Comparison of ENCODE assay signal across 10 cellular contexts in the genomic region with DNA sequence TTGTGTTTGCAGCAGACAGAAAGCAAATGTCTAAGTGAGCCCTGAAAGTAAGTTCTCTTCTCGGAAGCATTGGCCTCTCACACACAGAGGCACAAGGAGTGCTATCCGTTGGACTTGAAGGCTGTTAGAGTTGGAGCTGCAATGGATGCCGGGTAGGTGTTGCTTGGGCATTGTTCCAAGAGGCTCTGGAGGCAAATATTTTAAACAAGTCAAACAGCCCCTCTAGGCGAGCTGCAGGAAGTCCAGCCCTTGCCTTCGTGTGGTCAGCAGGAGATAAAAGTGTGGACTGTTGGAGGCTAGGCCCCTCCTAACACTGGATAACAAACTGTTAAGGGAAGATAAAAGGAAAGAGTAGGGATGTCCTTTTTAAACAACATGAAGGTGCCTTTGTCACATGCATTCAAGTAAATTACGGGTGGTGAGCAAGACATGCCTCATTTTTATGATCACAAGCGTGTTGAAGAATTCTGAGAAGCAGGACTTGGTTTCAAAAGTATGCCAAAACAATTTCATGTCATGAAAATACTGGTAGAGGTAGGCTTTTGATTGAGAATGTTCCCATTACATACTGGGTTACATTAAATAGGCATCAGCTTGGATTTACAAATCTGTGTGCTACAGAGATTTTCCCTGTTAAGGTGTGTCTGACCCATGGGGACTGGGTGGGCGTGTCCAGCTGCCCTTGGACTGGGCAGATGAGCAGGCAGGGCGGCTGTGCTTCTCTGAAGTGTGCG. TPM values are rescaled to one million over a fixed set of nuclear protein-coding genes. Genes with fewer than 3 reads are reported as not detected.
A peak's percentile ranks its signal among the peaks of the same experiment; 100 is the strongest.
DNase-seq lines count a peak whose midpoint lies in the region; ATAC-seq and TF ChIP-seq lines count a peak whose summit lies in the region.
"Had no signal": no experiment of that assay in that cellular context is flagged by ENCODE, and none has a peak within 500 bp of the region (broad histone marks: within the 10 kb centered on the region; RNA-seq: fewer than 3 reads in every experiment).

No MANE protein-coding gene starts in this region.

- no TSS peak for BruUV-seq in Calu3 (replicated peaks; lab: Mats Ljungman, UMichigan)

- no peak overlapping the region for H3K4me3 Mint-ChIP-seq in Calu3 (ENCODE audit: low read depth, unreplicated experiment)
- H3K4me3 Mint-ChIP-seq: activated CD4-positive, alpha-beta T cell treated with anti-CD3 and anti-CD28 coated beads, Interleukin-2, amount 10 ng/mL, durations not matched to agents 24 days and 14 days had no signal

- peak overlapping the region; percentile 6 for H4K8ac ChIP-seq in trophoblast cell (ENCODE audit: low read depth, low read length)

- H3K4me2 ChIP-seq in trophoblast cell (ENCODE audit: low read length) = no peak overlapping the region

- peaks cover 0 to 2% of the 10 kb centered on the region in 2 experiments for H3K36me3 ChIP-seq in trophoblast cell (ENCODE audit: control insufficient read depth in 1 of 2, insufficient read depth in 2 of 2, low read length in 2 of 2)
- no peaks in the 10 kb centered on the region; the same call in 1 of the 2 replicates for H3K36me3 ChIP-seq in H7 (replicated peaks; ENCODE audit: control insufficient read depth, insufficient read depth, low read length)

- H3K23ac ChIP-seq in trophoblast cell (ENCODE audit: low read length) = no peak overlapping the region

- peak overlapping the region; percentile 18 for H3K4ac ChIP-seq in trophoblast cell (ENCODE audit: low read depth, low read length)

- no peak overlapping the region for H3K9ac ChIP-seq in trophoblast cell (ENCODE audit: low read length)

- H4K91ac ChIP-seq in trophoblast cell (ENCODE audit: low read depth, low read length) = peak overlapping the region; percentile 32

- H3K27me3 Mint-ChIP-seq in Calu3 (ENCODE audit: unreplicated experiment) = no peaks in the 10 kb centered on the region
- H3K27me3 Mint-ChIP-seq: activated CD4-positive, alpha-beta T cell treated with anti-CD3 and anti-CD28 coated beads, Interleukin-2, amount 10 ng/mL, durations not matched to agents 24 days and 14 days had no signal

- intact Hi-C loops in Calu3 (cut with micrococcal nuclease; ENCODE audit: unreplicated experiment) = no loop called here

- no peak for DNase-seq in Calu3
- peak; percentile 42 to 77 for DNase-seq in SHP77 (lab: John Stamatoyannopoulos, UW)
- DNase-seq in fibroblast of the aortic adventitia (ENCODE audit: low read depth) = peak; percentile 20
- peak in 1 of 2 donors; percentile 69 for DNase-seq in trophoblast cell
- no peak for DNase-seq in H7
- DNase-seq in stimulated activated CD4-positive, alpha-beta T cell treated with anti-CD3 and anti-CD28 coated beads, Interleukin-15, amount 100 ng/mL, for 24 hours = no peak
- DNase-seq in HCEC 1CT = no peak
- DNase-seq: activated CD4-positive, alpha-beta T cell treated with anti-CD3 and anti-CD28 coated beads, Interleukin-2, amount 10 ng/mL, durations not matched to agents 24 days and 14 days; Karpas-422 had no signal

- CTCF ChIA-PET in Calu3 (lab: Charles Lee) = interaction anchor here (0.7 to 1.0 kb wide), 2 partner anchors 72 to 453 kb away, joined by 3 read pairs; no protein-coding TSS in a partner anchor

- no peak overlapping the region for H2AK5ac ChIP-seq in trophoblast cell (ENCODE audit: low read length)

- WGBS in trophoblast cell (ENCODE audit: extremely low coverage, insufficient coverage, insufficient read length) = no CpG with 5 or more reads among the region's 10 CpGs

- H3K4me3 ChIP-seq in fibroblast of the aortic adventitia (ENCODE audit: low read depth, low read length) = no peak overlapping the region
- no peak overlapping the region for H3K4me3 ChIP-seq in trophoblast cell (ENCODE audit: low read depth, low read length)
- no peak overlapping the region for H3K4me3 ChIP-seq in H7 (ENCODE audit: insufficient read depth, low read depth, low read length)

- no peaks in the 10 kb centered on the region for H3K9me3 Mint-ChIP-seq in Calu3 (ENCODE audit: low read depth, unreplicated experiment)
- H3K9me3 Mint-ChIP-seq: activated CD4-positive, alpha-beta T cell treated with anti-CD3 and anti-CD28 coated beads, Interleukin-2, amount 10 ng/mL, durations not matched to agents 24 days and 14 days had no signal

- no peak overlapping the region for H4K12ac ChIP-seq in trophoblast cell (ENCODE audit: low read depth, low read length)

- no peak overlapping the region for H2BK12ac ChIP-seq in trophoblast cell (ENCODE audit: low read length)

- H3K79me1 ChIP-seq in trophoblast cell (ENCODE audit: low read length) = peaks cover 5% of the 10 kb centered on the region

- no peak overlapping the region for H2BK5ac ChIP-seq in trophoblast cell (ENCODE audit: low read depth, low read length, poor library complexity)

- H3K27me3 ChIP-seq in trophoblast cell (ENCODE audit: insufficient read depth, low read length) = no peaks in the 10 kb centered on the region
- no peaks in the 10 kb centered on the region for H3K27me3 ChIP-seq in H7 (ENCODE audit: control insufficient read depth, insufficient read depth, low read length)

- no peak for ATAC-seq in HG02885 (IDR thresholded peaks at IDR 0.05; ENCODE audit: poor library complexity, unreplicated experiment)

- no peak overlapping the region for H3K18ac ChIP-seq in trophoblast cell (ENCODE audit: low read length)

- TF ChIP-seq CTCF in Calu3 (IDR thresholded peaks at IDR 0.05; ENCODE audit: unreplicated experiment) = no peak
- no peak for TF ChIP-seq CTCF in fibroblast of the aortic adventitia (IDR thresholded peaks at IDR 0.05; ENCODE audit: insufficient read depth, low read length)

- peak overlapping the region; percentile 4 for H2BK120ac ChIP-seq in trophoblast cell (ENCODE audit: insufficient read depth, low read length, poor library complexity)

- H3K9me3 ChIP-seq in trophoblast cell (ENCODE audit: insufficient read depth, low read depth, low read length) = no peaks in the 10 kb centered on the region

- H3K79me2 ChIP-seq in trophoblast cell (ENCODE audit: control insufficient read depth, insufficient read depth, low read length, poor library complexity) = peaks cover 18% of the 10 kb centered on the region

- peak overlapping the region; percentile 47 for H3K14ac ChIP-seq in trophoblast cell (ENCODE audit: low read length)

- no peak overlapping the region for H2AFZ ChIP-seq in trophoblast cell (ENCODE audit: insufficient read depth, low read length, poor library complexity)

- peak overlapping the region; percentile 39 for H3K27ac Mint-ChIP-seq in Calu3 (ENCODE audit: unreplicated experiment)
- H3K27ac Mint-ChIP-seq: activated CD4-positive, alpha-beta T cell treated with anti-CD3 and anti-CD28 coated beads, Interleukin-2, amount 10 ng/mL, durations not matched to agents 24 days and 14 days had no signal

- H3K4me1 ChIP-seq in trophoblast cell (ENCODE audit: control insufficient read depth in 1 of 2, insufficient read depth in 2 of 2, low read length in 2 of 2) = peaks cover 20 to 42% of the 10 kb centered on the region in 2 experiments

- H3K27ac ChIP-seq in trophoblast cell (ENCODE audit: low read depth, low read length) = peak overlapping the region; percentile 70

- H3K36me3 Mint-ChIP-seq in Calu3 (ENCODE audit: insufficient read depth, unreplicated experiment) = peaks cover 10% of the 10 kb centered on the region

- H3K4me1 Mint-ChIP-seq in Calu3 (ENCODE audit: low read depth, unreplicated experiment) = peaks cover 38% of the 10 kb centered on the region

RNA-seq across cellular contexts. Expression of gene RREB1, which starts 57.4 kb away (rescaled TPM):
- 38.4 and 42.9 TPM in 2 replicates for total RNA-seq in Calu3 (2022)
- total RNA-seq in fibroblast of the aortic adventitia (ENCODE audit: low replicate concordance) = 17.6 and 23.8 TPM in 2 replicates
- polyA plus RNA-seq in trophoblast cell (2013) = 45.6 and 46.8 TPM in 2 replicates
- 24.2 and 31.9 TPM in 2 replicates for total RNA-seq in H7 (2014; rRNA removed; shearing (Covaris generic))

Comparison
In these comparisons a context has a peak if more than half of its experiments do, and no peak if none do; other contexts are left out.
1. DNase-seq: peak in SHP77 (2 of 2) and fibroblast of the aortic adventitia (single experiment); none in Calu3 (single experiment), H7 (single experiment), stimulated activated CD4-positive, alpha-beta T cell treated with anti-CD3 and anti-CD28 coated beads, Interleukin-15, amount 100 ng/mL, for 24 hours (single experiment) and HCEC 1CT (single experiment).